ENCODE assay signal across 21 cellular contexts in the genomic region with DNA sequence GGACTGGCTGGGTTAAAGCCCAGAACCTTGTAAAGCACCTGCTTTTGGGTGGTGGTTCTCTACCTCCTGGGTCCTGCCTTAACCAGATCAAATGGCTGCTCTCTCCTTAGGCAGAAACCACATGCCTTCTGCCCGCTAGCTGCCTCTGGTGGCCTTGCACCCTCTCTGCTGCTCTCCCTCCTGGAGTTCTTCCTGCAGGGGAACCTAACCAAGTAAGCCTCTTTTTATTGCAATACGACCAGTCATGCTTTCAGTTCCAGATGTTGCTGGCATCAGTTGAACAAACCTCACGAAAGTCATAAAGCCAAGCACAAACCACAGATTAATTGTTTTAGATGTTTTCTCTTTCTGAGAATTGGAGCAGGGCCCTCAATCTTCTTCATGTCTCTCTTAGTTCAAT.
A peak's percentile ranks its signal among the peaks of the same experiment; 100 is the strongest.
DNase-seq lines count a peak whose midpoint lies in the region; ATAC-seq and TF ChIP-seq lines count a peak whose summit lies in the region.
"Had no signal": no experiment of that assay in that cellular context is flagged by ENCODE, and none has a peak within 500 bp of the region (broad histone marks: within the 10 kb centered on the region; RNA-seq: fewer than 3 reads in every experiment).

No MANE protein-coding gene starts in this region.

- no peaks in the 10 kb centered on the region for H3K36me3 ChIP-seq in endodermal cell (ENCODE audit: control insufficient read depth, insufficient read depth, low read length)
- no peaks in the 10 kb centered on the region for H3K36me3 ChIP-seq in stomach smooth muscle (ENCODE audit: control insufficient read depth in 2 of 2, insufficient read depth in 2 of 2, low read length in 2 of 2)

- H3K4me3 ChIP-seq in endodermal cell (ENCODE audit: low read length) (no peak overlapping the region), stomach smooth muscle (ENCODE audit: low read length in 2 of 2) (no peak overlapping the region)
- H3K4me3 ChIP-seq: lung had no signal

- WGBS in endodermal cell (ENCODE audit: insufficient coverage in 1 of 2, insufficient read length in 1 of 2), 2 experiments, result 85 to 95% methylated on average over 3 of the region's 3 CpGs

- ATAC-seq in GM21367 (IDR thresholded peaks at IDR 0.05; ENCODE audit: unreplicated experiment) (no peak), HG02678 (IDR thresholded peaks at IDR 0.05; ENCODE audit: unreplicated experiment) (no peak)
- ATAC-seq: Panc1 had no signal

- peak; percentile 11 for DNase-seq in SIG-M5 treated with dmso at 0.1 percent for 504 hours (lab: John Stamatoyannopoulos, UW; ENCODE audit: unreplicated experiment)
- DNase-seq in SIG-M5 (lab: John Stamatoyannopoulos, UW), result no peak
- peak; percentile 24 for DNase-seq in KBM-7
- no peak for DNase-seq in endodermal cell
- DNase-seq in C1 segment of cervical spinal cord (lab: John Stamatoyannopoulos, UW), result no peak
- DNase-seq: activated gamma-delta T cell; foreskin melanocyte; GF-D8; kidney; NCI-H1694 treated with DMSO at 0.1 percent for 48 hours; occipital lobe; retina; stimulated activated CD8-positive, alpha-beta memory T cell treated with anti-CD3 and anti-CD28 coated beads, Interleukin-4, amount 100 ng/mL, for 48 hours had no signal

- no peaks in the 10 kb centered on the region for H3K27me3 Mint-ChIP-seq in endodermal cell (ENCODE audit: insufficient read depth)

- no peaks in the 10 kb centered on the region for H3K4me1 ChIP-seq in endodermal cell (ENCODE audit: control insufficient read depth, insufficient read depth, low read length)
- H3K4me1 ChIP-seq in stomach smooth muscle (ENCODE audit: control insufficient read depth, insufficient read depth, low read length), result peaks cover 28% of the 10 kb centered on the region

- H3K9ac ChIP-seq in endodermal cell (ENCODE audit: extremely low read depth, low read length, poor library complexity, severe bottlenecking), result no peak overlapping the region
- no peak overlapping the region for H3K9ac ChIP-seq in stomach smooth muscle (ENCODE audit: low read length in 2 of 2)

- no peaks in the 10 kb centered on the region for H3K27me3 ChIP-seq in endodermal cell (ENCODE audit: control insufficient read depth, insufficient read depth, low read length, poor library complexity, severe bottlenecking)
- no peaks in the 10 kb centered on the region for H3K27me3 ChIP-seq in stomach smooth muscle (ENCODE audit: control insufficient read depth in 1 of 2, insufficient read depth in 2 of 2, low read length in 2 of 2)

- no peak overlapping the region for H3K27ac ChIP-seq in endodermal cell (ENCODE audit: low read depth, low read length)
- peak overlapping the region; percentile 56 for H3K27ac ChIP-seq in stomach smooth muscle (ENCODE audit: low read length)
- H3K27ac ChIP-seq: C4-2B had no signal

- peaks cover 5% of the 10 kb centered on the region for H3K4me1 Mint-ChIP-seq in endodermal cell

- no peaks in the 10 kb centered on the region for H3K9me3 ChIP-seq in endodermal cell (ENCODE audit: control insufficient read depth, low read length)
- H3K9me3 ChIP-seq in stomach smooth muscle (ENCODE audit: control insufficient read depth in 2 of 2, low read length in 2 of 2), result no peaks in the 10 kb centered on the region

- no peaks in the 10 kb centered on the region for H3K9me3 Mint-ChIP-seq in endodermal cell
- H3K9me3 Mint-ChIP-seq: dendritic cell treated with granulocyte-macrophage colony-stimulating factor and Interleukin-4, amounts not matched to agents 40 ng/mL and 50 ng/mL, for 4 days; T-helper 1 cell treated with Interleukin-12 subunit alpha and Interleukin-12 subunit beta and Interleukin-4 antibody, amounts not matched to agents 30 μg/mL and 1 μg/mL, for 36 hours had no signal

- H3K27ac Mint-ChIP-seq in endodermal cell, result no peak overlapping the region
- H3K27ac Mint-ChIP-seq: dendritic cell treated with granulocyte-macrophage colony-stimulating factor and Interleukin-4, amounts not matched to agents 40 ng/mL and 50 ng/mL, for 4 days; T-helper 1 cell treated with Interleukin-12 subunit alpha and Interleukin-12 subunit beta and Interleukin-4 antibody, amounts not matched to agents 30 μg/mL and 1 μg/mL, for 36 hours had no signal

- H3K36me3 Mint-ChIP-seq in endodermal cell (ENCODE audit: low read depth), result no peaks in the 10 kb centered on the region

- H3K4me3 Mint-ChIP-seq in endodermal cell, result no peak overlapping the region
- H3K4me3 Mint-ChIP-seq: dendritic cell treated with granulocyte-macrophage colony-stimulating factor and Interleukin-4, amounts not matched to agents 40 ng/mL and 50 ng/mL, for 4 days; T-helper 1 cell treated with Interleukin-12 subunit alpha and Interleukin-12 subunit beta and Interleukin-4 antibody, amounts not matched to agents 30 μg/mL and 1 μg/mL, for 36 hours had no signal

- in situ Hi-C loops in KBM-7 (cut with MboI; ENCODE audit: low pct_unique_long_range_greater_than_20kb, low sequenced_read_pairs), result loop anchor here (25.0 kb wide), 1 partner anchor 673 kb away; no protein-coding TSS in a partner anchor

- TF ChIP-seq CTCF in endodermal cell (conservative IDR thresholded peaks at IDR 0.05), result peak; percentile 32

Comparison
In these comparisons a context has a peak if more than half of its experiments do, and no peak if none do; other contexts are left out.
1. DNase-seq: peak in SIG-M5 treated with dmso at 0.1 percent for 504 hours (single experiment) and KBM-7 (single experiment); none in SIG-M5 (single experiment), endodermal cell (single experiment) and C1 segment of cervical spinal cord (0 of 14).